Comparison of ENCODE assay signal across 23 cellular contexts in genomic region chr12:3901116-3901515, GRCh38.
"Had no signal": no experiment of that assay in that cellular context is flagged by ENCODE, and none has a peak within 500 bp of the region (broad histone marks: within the 10 kb centered on the region; RNA-seq: fewer than 3 reads in every experiment).

No MANE protein-coding gene starts in this region.

- H3K9me3 ChIP-seq: breast epithelium, left lung, neutrophil, ovary, psoas muscle had no signal

- H3K79me2 ChIP-seq: hepatocyte had no signal

- H3K36me3 ChIP-seq: breast epithelium, left lung, neutrophil, ovary, right atrium auricular region had no signal

- H3K27ac Mint-ChIP-seq: activated naive CD8-positive, alpha-beta T cell treated with anti-CD3 and anti-CD28 coated beads for 36 hours; mesothelial cell of epicardium had no signal

- H3K4me3 ChIP-seq: breast epithelium, coronary artery, hepatocyte, left lung, lung, ovary, psoas muscle, right atrium auricular region had no signal

- H3K36me3 Mint-ChIP-seq: mesothelial cell of epicardium; naive thymus-derived CD8-positive, alpha-beta T cell had no signal

- H3K9me3 Mint-ChIP-seq: activated naive CD8-positive, alpha-beta T cell treated with anti-CD3 and anti-CD28 coated beads for 36 hours; central memory CD8-positive, alpha-beta T cell had no signal

- H3K4me3 Mint-ChIP-seq: activated naive CD8-positive, alpha-beta T cell treated with anti-CD3 and anti-CD28 coated beads for 36 hours; central memory CD8-positive, alpha-beta T cell; mesothelial cell of epicardium; naive thymus-derived CD8-positive, alpha-beta T cell had no signal

- H3K27me3 Mint-ChIP-seq: activated naive CD8-positive, alpha-beta T cell treated with anti-CD3 and anti-CD28 coated beads for 36 hours; naive thymus-derived CD8-positive, alpha-beta T cell had no signal

- H2AFZ ChIP-seq: hepatocyte had no signal

- H3K4me1 ChIP-seq: breast epithelium, psoas muscle, right atrium auricular region had no signal

- ATAC-seq: left lung; naive thymus-derived CD8-positive, alpha-beta T cell; psoas muscle; stimulated activated naive CD8-positive, alpha-beta T cell treated with anti-CD3 and anti-CD28 coated beads, Interleukin-15, Interleukin-2, amounts not matched to agents 100 U/mL and 50 U/mL, for 24 hours had no signal

- DNase-seq: activated CD4-positive, alpha-beta T cell treated with anti-CD3 and anti-CD28 coated beads for 1 hour; activated CD4-positive, alpha-beta T cell treated with anti-CD3 and anti-CD28 coated beads, Interleukin-2, amount 50 U/mL, for 1 hour; activated naive CD4-positive, alpha-beta T cell treated with Interleukin-2 at 50 U/mL for 16 hours; activated naive CD8-positive, alpha-beta T cell treated with anti-CD3 and anti-CD28 coated beads for 36 hours; activated T-cell treated with anti-CD3 and anti-CD28 coated beads, Interleukin-2, amount 50 U/mL, for 48 hours; foreskin melanocyte; kidney glomerular epithelial cell; left lung; naive thymus-derived CD8-positive, alpha-beta T cell; ovary; psoas muscle; stimulated activated CD4-positive, alpha-beta T cell treated with anti-CD3 and anti-CD28 coated beads, Interleukin-12 subunit alpha, Interleukin-12 subunit beta, amount 100 ng/mL, for 4 hours; stimulated activated CD4-positive, alpha-beta T cell treated with anti-CD3 and anti-CD28 coated beads, Interleukin-4, amount 100 ng/mL, for 4 hours; stimulated activated naive CD8-positive, alpha-beta T cell treated with anti-CD3 and anti-CD28 coated beads, Interleukin-15, Interleukin-2, amounts not matched to agents 100 U/mL and 50 U/mL, for 24 hours; T-helper 1 cell had no signal

- H3K27ac ChIP-seq: breast epithelium, coronary artery, hepatocyte, left lung, neutrophil, ovary, psoas muscle, right atrium auricular region had no signal

- H3K4me2 ChIP-seq: hepatocyte had no signal

- H3K27me3 ChIP-seq: breast epithelium, hepatocyte, neutrophil, ovary, right atrium auricular region had no signal
